In genomic region chr17:77110006-77110374, GRCh38 we compare ENCODE assay signal across 8 cellular contexts. TPM values are rescaled to one million over a fixed set of nuclear protein-coding genes. Genes with fewer than 3 reads are reported as not detected.
A peak's percentile ranks its signal among the peaks of the same experiment; 100 is the strongest.
DNase-seq lines count a peak whose midpoint lies in the region; ATAC-seq and TF ChIP-seq lines count a peak whose summit lies in the region.

No MANE protein-coding gene starts in this region.

- H3K4me1 ChIP-seq in DOHH2 (ENCODE audit: control insufficient read depth, low read length): peaks cover 43% of the 10 kb centered on the region
- peaks cover 13% of the 10 kb centered on the region for H3K4me1 ChIP-seq in PC-3 (ENCODE audit: insufficient read depth, low read length)

- H3K79me2 ChIP-seq in DOHH2 (ENCODE audit: control insufficient read depth, low read length): no peaks in the 10 kb centered on the region
- no peaks in the 10 kb centered on the region for H3K79me2 ChIP-seq in PC-3 (ENCODE audit: low read length)

- DNase-seq in PC-3: peak; percentile 59
- DNase-seq in epithelial cell of proximal tubule (ENCODE audit: low read depth): peak; percentile 88
- DNase-seq in omental fat pad (ENCODE audit: low spot score): no peak
- DNase-seq in NCI-H2171 (lab: John Stamatoyannopoulos, UW): no peak
- no peak for DNase-seq in NCI-H1092 treated with DMSO at 0.1 percent for 48 hours (lab: John Stamatoyannopoulos, UW)
- DNase-seq in putamen (ENCODE audit: low spot score): no peak

- H2AFZ ChIP-seq in PC-3 (ENCODE audit: low read length): peak overlapping the region; percentile 16; the same call in 1 of the 2 replicates

- CTCF ChIA-PET in PC-3 (lab: Charles Lee): interaction anchor here (0.5 kb wide), 1 partner anchor 26 kb away, joined by 3 read pairs; no protein-coding TSS in a partner anchor

- H3K4me2 ChIP-seq in DOHH2 (ENCODE audit: low read length) (peak overlapping the region; percentile 58), PC-3 (ENCODE audit: low read length) (peak overlapping the region; percentile 23)

- ATAC-seq in PC-3 (peak; percentile 73), omental fat pad (ENCODE audit: low FRiP score) (peak; percentile 47), GM18519 (IDR thresholded peaks at IDR 0.05; ENCODE audit: low FRiP score, unreplicated experiment) (no peak)

- H3K36me3 ChIP-seq in DOHH2 (ENCODE audit: control insufficient read depth, low read length) (no peaks in the 10 kb centered on the region), PC-3 (ENCODE audit: low read depth, low read length) (no peaks in the 10 kb centered on the region)

- TF ChIP-seq CTCF in DOHH2 (IDR thresholded peaks at IDR 0.05; ENCODE audit: low read depth, low read length, poor library complexity, severe bottlenecking): no peak
- no peak for TF ChIP-seq CTCF in PC-3 (conservative IDR thresholded peaks at IDR 0.05; ENCODE audit: low read depth, low read length)
- no peak for TF ChIP-seq CTCF in epithelial cell of proximal tubule (conservative IDR thresholded peaks at IDR 0.05; ENCODE audit: low read depth, low read length)
- TF ChIP-seq CTCF in omental fat pad (IDR thresholded peaks at IDR 0.05): no peak

- H3K27me3 ChIP-seq in DOHH2 (ENCODE audit: control insufficient read depth, low read length) (no peaks in the 10 kb centered on the region), PC-3 (ENCODE audit: low read length) (no peaks in the 10 kb centered on the region)

- H3K27ac ChIP-seq in DOHH2 (ENCODE audit: low read depth, low read length) (no peak overlapping the region), PC-3 (ENCODE audit: low read length) (peak overlapping the region; percentile 15)

- BruUV-seq in PC-3 (replicated peaks; lab: Mats Ljungman, UMichigan): no TSS peak

- intact Hi-C loops in PC-3 (cut with micrococcal nuclease): no loop called here

- H3K9me2 ChIP-seq in DOHH2 (replicated peaks; ENCODE audit: control insufficient read depth, low read length) (no peaks in the 10 kb centered on the region), PC-3 (replicated peaks; ENCODE audit: low read length) (no peaks in the 10 kb centered on the region)

- POLR2A ChIA-PET in PC-3 (lab: Charles Lee; ENCODE audit: unreplicated experiment): interaction anchor here (0.5 to 0.6 kb wide), 3 partner anchors 14 to 1821 kb away, joined by 3 to 12 read pairs (median 3); partner anchors contain the start of gene SLC25A19

- no peaks in the 10 kb centered on the region; the same call in 1 of the 2 replicates for H3F3A ChIP-seq in DOHH2 (ENCODE audit: control insufficient read depth, insufficient read depth)
- H3F3A ChIP-seq in PC-3 (ENCODE audit: low read length, unreplicated experiment): no peaks in the 10 kb centered on the region

- no peaks in the 10 kb centered on the region for H4K20me1 ChIP-seq in DOHH2 (ENCODE audit: control insufficient read depth, insufficient read depth, low read depth, low read length)
- H4K20me1 ChIP-seq in PC-3 (ENCODE audit: low read length): no peaks in the 10 kb centered on the region

- H3K4me3 ChIP-seq in DOHH2 (ENCODE audit: low read length) (peak overlapping the region; percentile 41), PC-3 (ENCODE audit: low read length) (no peak overlapping the region), epithelial cell of proximal tubule (ENCODE audit: low read depth, low read length) (no peak overlapping the region)

- H3K9me3 ChIP-seq in DOHH2 (ENCODE audit: control insufficient read depth, insufficient read depth, low read length) (no peaks in the 10 kb centered on the region), PC-3 (ENCODE audit: low read length) (no peaks in the 10 kb centered on the region)

- H3K9ac ChIP-seq in PC-3 (ENCODE audit: low read length): no peak overlapping the region

RNA-seq across cellular contexts. Expression of gene SEC14L1, which starts 30.8 kb away (rescaled TPM):
- total RNA-seq in PC-3 (2014; rRNA removed) (39.8 and 50.9 TPM in 2 replicates), epithelial cell of proximal tubule (44.3 and 74.4 TPM in 2 replicates), omental fat pad (100 to 1,000 TPM in 3 of 4 donors, 10 to 100 TPM in 1; 72.8 to 330 (median 113) TPM)

Comparison
In these comparisons a context has a peak if more than half of its experiments do, and no peak if none do; other contexts are left out.
1. DNase-seq: peak in PC-3 (single experiment) and epithelial cell of proximal tubule (single experiment); none in omental fat pad (single experiment), NCI-H2171 (single experiment), NCI-H1092 treated with DMSO at 0.1 percent for 48 hours (single experiment) and putamen (single experiment).